Comparison of ENCODE assay signal across 1 cellular context in genomic region chr15:59741274-59741906, GRCh38.
TF ChIP-seq lines count a peak whose summit lies in the region.

No MANE protein-coding gene starts in this region.

TF ChIP-seq in K562, 482 proteins besides CTCF, POLR2A, EP300 and RAD21:
- TF ChIP-seq CHD7 (IDR thresholded peaks at IDR 0.05; ENCODE audit: low read depth, low read length) (no peak), CREB3L1 (IDR thresholded peaks at IDR 0.05; ENCODE audit: borderline replicate concordance, low read depth) (no peak), THRAP3 (IDR thresholded peaks at IDR 0.05; ENCODE audit: borderline replicate concordance) (no peak)
